ENCODE assay signal across 12 cellular contexts in genomic region chr4:15690020-15690809, GRCh38. TPM values are rescaled to one million over a fixed set of nuclear protein-coding genes. Genes with fewer than 3 reads are reported as not detected.
A peak's percentile ranks its signal among the peaks of the same experiment; 100 is the strongest.
DNase-seq lines count a peak whose midpoint lies in the region; ATAC-seq and FAIRE-seq lines count a peak whose summit lies in the region.
"Had no signal": no experiment of that assay in that cellular context is flagged by ENCODE, and none has a peak within 500 bp of the region (broad histone marks: within the 10 kb centered on the region; RNA-seq: fewer than 3 reads in every experiment).

No MANE protein-coding gene starts in this region.

- no peak overlapping the region for H3K9ac ChIP-seq in iPS-18a (ENCODE audit: low read length)

- peaks cover 10% of the 10 kb centered on the region for H3K4me1 Mint-ChIP-seq in activated naive CD4-positive, alpha-beta T cell treated with anti-CD3 and anti-CD28 coated beads, Interleukin-2, amount 50 U/mL, for 24 hours

- ATAC-seq in esophagus mucosa, result no peak

- no peaks in the 10 kb centered on the region for H3K9me3 Mint-ChIP-seq in activated naive CD4-positive, alpha-beta T cell treated with anti-CD3 and anti-CD28 coated beads, Interleukin-2, amount 50 U/mL, for 24 hours

- H3K27ac ChIP-seq in angular gyrus (ENCODE audit: low read depth, low read length) (peak overlapping the region; percentile 77), iPS-18a (ENCODE audit: low read length) (no peak overlapping the region)
- H3K27ac ChIP-seq: 22Rv1 had no signal

- H3K4me3 ChIP-seq in iPS-18a (ENCODE audit: low read length), result peak overlapping the region; percentile 15
- H3K4me3 ChIP-seq: suprapubic skin had no signal

- H3K27me3 ChIP-seq in iPS-18a (ENCODE audit: control insufficient read depth, insufficient read depth, low read length), result no peaks in the 10 kb centered on the region
- H3K27me3 ChIP-seq: suprapubic skin had no signal

- in situ Hi-C loops in KBM-7 (cut with MboI; ENCODE audit: low pct_unique_long_range_greater_than_20kb, low sequenced_read_pairs), result no loop called here

- H3K36me3 ChIP-seq in iPS-18a (ENCODE audit: control insufficient read depth, low read depth, low read length), result peaks cover 21% of the 10 kb centered on the region

- peaks cover 25% of the 10 kb centered on the region for H3K4me1 ChIP-seq in iPS-18a (ENCODE audit: control insufficient read depth, low read depth, low read length)

- H3K36me3 Mint-ChIP-seq in activated naive CD4-positive, alpha-beta T cell treated with anti-CD3 and anti-CD28 coated beads, Interleukin-2, amount 50 U/mL, for 24 hours, result peaks cover 6% of the 10 kb centered on the region

- no peak for FAIRE-seq in urothelium cell line (lab: Jason Lieb, UNC)

- H3K9me3 ChIP-seq in iPS-18a (ENCODE audit: control insufficient read depth, low read depth, low read length), result no peaks in the 10 kb centered on the region
- H3K9me3 ChIP-seq: suprapubic skin had no signal

- DNase-seq in activated naive CD4-positive, alpha-beta T cell (lab: John Stamatoyannopoulos, UW), result no peak
- DNase-seq in urothelium cell line (ENCODE audit: low spot score) (peak; percentile 50), KBM-7 (no peak)
- DNase-seq in stimulated activated naive CD4-positive, alpha-beta T cell (lab: John Stamatoyannopoulos, UW), result no peak
- DNase-seq: activated gamma-delta T cell treated with Interleukin-2 at 50 U/mL for 16 hours, NCI-H446 had no signal

- H3K27ac Mint-ChIP-seq in activated naive CD4-positive, alpha-beta T cell treated with anti-CD3 and anti-CD28 coated beads, Interleukin-2, amount 50 U/mL, for 24 hours, result peak overlapping the region; percentile 41

- H3K4me3 Mint-ChIP-seq in activated naive CD4-positive, alpha-beta T cell treated with anti-CD3 and anti-CD28 coated beads, Interleukin-2, amount 50 U/mL, for 24 hours, result no peak overlapping the region

- H3K27me3 Mint-ChIP-seq in activated naive CD4-positive, alpha-beta T cell treated with anti-CD3 and anti-CD28 coated beads, Interleukin-2, amount 50 U/mL, for 24 hours, result no peaks in the 10 kb centered on the region

RNA-seq across cellular contexts. Expression of gene FAM200B, which starts 8.6 kb away (rescaled TPM):
- 24.3 TPM for total RNA-seq in esophagus mucosa

RNA-seq across cellular contexts. Expression of gene BST1, which starts 12.7 kb away (rescaled TPM):
- total RNA-seq in esophagus mucosa, result 0.80 TPM

RNA-seq across cellular contexts. Expression of gene FBXL5, which starts 35.1 kb away (rescaled TPM):
- total RNA-seq in esophagus mucosa, result 62.8 TPM
